1 cellular context compared by ENCODE assay signal in the genomic region with DNA sequence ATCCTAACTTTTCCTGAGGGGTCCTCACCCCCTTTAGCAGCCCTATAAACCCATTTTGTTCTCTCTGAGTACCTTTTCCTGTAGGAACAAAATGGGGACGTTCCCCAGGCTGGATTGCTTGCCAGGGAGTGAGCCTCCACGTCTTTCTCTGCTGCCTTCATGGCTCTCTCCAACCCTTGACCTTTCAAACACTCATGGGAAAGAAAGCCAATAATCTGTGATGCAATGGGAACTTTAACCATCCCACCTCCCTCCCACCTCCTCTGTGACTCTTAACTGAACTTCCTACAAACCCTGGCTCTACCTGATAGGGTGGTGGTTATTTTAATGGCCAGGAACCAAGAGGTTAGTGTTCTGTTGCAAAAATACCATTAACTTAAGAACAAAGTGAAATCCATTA.
TF ChIP-seq lines count a peak whose summit lies in the region.

No MANE protein-coding gene starts in this region.

TF ChIP-seq in HepG2, 621 proteins besides CTCF, POLR2A, EP300 and RAD21 (continued from another document and continues in another):
- TF ChIP-seq, protein P1, sequence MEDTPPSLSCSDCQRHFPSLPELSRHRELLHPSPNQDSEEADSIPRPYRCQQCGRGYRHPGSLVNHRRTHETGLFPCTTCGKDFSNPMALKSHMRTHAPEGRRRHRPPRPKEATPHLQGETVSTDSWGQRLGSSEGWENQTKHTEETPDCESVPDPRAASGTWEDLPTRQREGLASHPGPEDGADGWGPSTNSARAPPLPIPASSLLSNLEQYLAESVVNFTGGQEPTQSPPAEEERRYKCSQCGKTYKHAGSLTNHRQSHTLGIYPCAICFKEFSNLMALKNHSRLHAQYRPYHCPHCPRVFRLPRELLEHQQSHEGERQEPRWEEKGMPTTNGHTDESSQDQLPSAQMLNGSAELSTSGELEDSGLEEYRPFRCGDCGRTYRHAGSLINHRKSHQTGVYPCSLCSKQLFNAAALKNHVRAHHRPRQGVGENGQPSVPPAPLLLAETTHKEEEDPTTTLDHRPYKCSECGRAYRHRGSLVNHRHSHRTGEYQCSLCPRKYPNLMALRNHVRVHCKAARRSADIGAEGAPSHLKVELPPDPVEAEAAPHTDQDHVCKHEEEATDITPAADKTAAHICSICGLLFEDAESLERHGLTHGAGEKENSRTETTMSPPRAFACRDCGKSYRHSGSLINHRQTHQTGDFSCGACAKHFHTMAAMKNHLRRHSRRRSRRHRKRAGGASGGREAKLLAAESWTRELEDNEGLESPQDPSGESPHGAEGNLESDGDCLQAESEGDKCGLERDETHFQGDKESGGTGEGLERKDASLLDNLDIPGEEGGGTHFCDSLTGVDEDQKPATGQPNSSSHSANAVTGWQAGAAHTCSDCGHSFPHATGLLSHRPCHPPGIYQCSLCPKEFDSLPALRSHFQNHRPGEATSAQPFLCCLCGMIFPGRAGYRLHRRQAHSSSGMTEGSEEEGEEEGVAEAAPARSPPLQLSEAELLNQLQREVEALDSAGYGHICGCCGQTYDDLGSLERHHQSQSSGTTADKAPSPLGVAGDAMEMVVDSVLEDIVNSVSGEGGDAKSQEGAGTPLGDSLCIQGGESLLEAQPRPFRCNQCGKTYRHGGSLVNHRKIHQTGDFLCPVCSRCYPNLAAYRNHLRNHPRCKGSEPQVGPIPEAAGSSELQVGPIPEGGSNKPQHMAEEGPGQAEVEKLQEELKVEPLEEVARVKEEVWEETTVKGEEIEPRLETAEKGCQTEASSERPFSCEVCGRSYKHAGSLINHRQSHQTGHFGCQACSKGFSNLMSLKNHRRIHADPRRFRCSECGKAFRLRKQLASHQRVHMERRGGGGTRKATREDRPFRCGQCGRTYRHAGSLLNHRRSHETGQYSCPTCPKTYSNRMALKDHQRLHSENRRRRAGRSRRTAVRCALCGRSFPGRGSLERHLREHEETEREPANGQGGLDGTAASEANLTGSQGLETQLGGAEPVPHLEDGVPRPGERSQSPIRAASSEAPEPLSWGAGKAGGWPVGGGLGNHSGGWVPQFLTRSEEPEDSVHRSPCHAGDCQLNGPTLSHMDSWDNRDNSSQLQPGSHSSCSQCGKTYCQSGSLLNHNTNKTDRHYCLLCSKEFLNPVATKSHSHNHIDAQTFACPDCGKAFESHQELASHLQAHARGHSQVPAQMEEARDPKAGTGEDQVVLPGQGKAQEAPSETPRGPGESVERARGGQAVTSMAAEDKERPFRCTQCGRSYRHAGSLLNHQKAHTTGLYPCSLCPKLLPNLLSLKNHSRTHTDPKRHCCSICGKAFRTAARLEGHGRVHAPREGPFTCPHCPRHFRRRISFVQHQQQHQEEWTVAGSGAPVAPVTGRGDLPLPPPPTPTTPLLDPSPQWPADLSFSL (CRISPR knock-in tag; IDR thresholded peaks at IDR 0.05), result no peak
- TF ChIP-seq, protein P2, sequence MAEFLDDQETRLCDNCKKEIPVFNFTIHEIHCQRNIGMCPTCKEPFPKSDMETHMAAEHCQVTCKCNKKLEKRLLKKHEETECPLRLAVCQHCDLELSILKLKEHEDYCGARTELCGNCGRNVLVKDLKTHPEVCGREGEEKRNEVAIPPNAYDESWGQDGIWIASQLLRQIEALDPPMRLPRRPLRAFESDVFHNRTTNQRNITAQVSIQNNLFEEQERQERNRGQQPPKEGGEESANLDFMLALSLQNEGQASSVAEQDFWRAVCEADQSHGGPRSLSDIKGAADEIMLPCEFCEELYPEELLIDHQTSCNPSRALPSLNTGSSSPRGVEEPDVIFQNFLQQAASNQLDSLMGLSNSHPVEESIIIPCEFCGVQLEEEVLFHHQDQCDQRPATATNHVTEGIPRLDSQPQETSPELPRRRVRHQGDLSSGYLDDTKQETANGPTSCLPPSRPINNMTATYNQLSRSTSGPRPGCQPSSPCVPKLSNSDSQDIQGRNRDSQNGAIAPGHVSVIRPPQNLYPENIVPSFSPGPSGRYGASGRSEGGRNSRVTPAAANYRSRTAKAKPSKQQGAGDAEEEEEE (CRISPR knock-in tag; IDR thresholded peaks at IDR 0.05; ENCODE audit: borderline replicate concordance), result no peak
- TF ChIP-seq PHF21A (CRISPR knock-in tag; IDR thresholded peaks at IDR 0.05) (peak; percentile 49; the same call in 1 of the 2 replicates), MAFF (IDR thresholded peaks at IDR 0.05; ENCODE audit: low read depth, low read length) (no peak), ZNF670 (CRISPR knock-in tag; IDR thresholded peaks at IDR 0.05; ENCODE audit: borderline replicate concordance) (no peak; the same call in 1 of the 2 replicates), ZNF75D (CRISPR knock-in tag; IDR thresholded peaks at IDR 0.05; ENCODE audit: borderline replicate concordance) (no peak), ZNF564 (CRISPR knock-in tag; IDR thresholded peaks at IDR 0.05) (no peak), ZNF501 (CRISPR knock-in tag; IDR thresholded peaks at IDR 0.05) (no peak), GZF1 (CRISPR knock-in tag; IDR thresholded peaks at IDR 0.05) (0 out of 2 replicates have a peak, but pooled peaks have one; percentile 30), HNF4A (CRISPR knock-in tag; IDR thresholded peaks at IDR 0.05) (peak; percentile 94), ZNF761 (CRISPR knock-in tag; conservative IDR thresholded peaks at IDR 0.05) (no peak), ZNF251 (CRISPR knock-in tag; IDR thresholded peaks at IDR 0.05) (no peak), ZNF431 (CRISPR knock-in tag; IDR thresholded peaks at IDR 0.05; ENCODE audit: borderline replicate concordance, low read depth) (no peak), PRMT3 (CRISPR knock-in tag; IDR thresholded peaks at IDR 0.05; ENCODE audit: borderline replicate concordance, low read depth) (no peak), ZNF292 (CRISPR knock-in tag; IDR thresholded peaks at IDR 0.05; ENCODE audit: borderline replicate concordance, low read depth) (no peak), PHB2 (IDR thresholded peaks at IDR 0.05; ENCODE audit: partially characterized antibody) (no peak), RXRA (CRISPR knock-in tag; IDR thresholded peaks at IDR 0.05) (peak; percentile 62; the same call in 1 of the 2 replicates), PLRG1 (conservative IDR thresholded peaks at IDR 0.05) (no peak), MIER2 (CRISPR knock-in tag; IDR thresholded peaks at IDR 0.05) (peak; percentile 84), ZNF709 (CRISPR knock-in tag; IDR thresholded peaks at IDR 0.05) (peak; percentile 59; the same call in 1 of the 2 replicates), SPEN (CRISPR knock-in tag; IDR thresholded peaks at IDR 0.05; ENCODE audit: low read depth) (peak; percentile 78; the same call in 1 of the 2 replicates), SMARCE1 (IDR thresholded peaks at IDR 0.05; ENCODE audit: borderline replicate concordance) (no peak), ZNF644 (CRISPR knock-in tag; IDR thresholded peaks at IDR 0.05; ENCODE audit: low read depth) (peak; percentile 81; the same call in 1 of the 2 replicates), HNRNPUL1 (IDR thresholded peaks at IDR 0.05; ENCODE audit: low read depth, low read length) (no peak), ZNF12 (CRISPR knock-in tag; IDR thresholded peaks at IDR 0.05) (0 out of 2 replicates have a peak, but pooled peaks have one; percentile 24), ONECUT2 (CRISPR knock-in tag; IDR thresholded peaks at IDR 0.05) (peak; percentile 79), ZBTB20 (CRISPR knock-in tag; IDR thresholded peaks at IDR 0.05; ENCODE audit: borderline replicate concordance, low read depth) (no peak), NCOR1 (IDR thresholded peaks at IDR 0.05; ENCODE audit: borderline replicate concordance, low read length) (peak; percentile 83; the same call in 1 of the 2 replicates)
- TF ChIP-seq, protein P3, sequence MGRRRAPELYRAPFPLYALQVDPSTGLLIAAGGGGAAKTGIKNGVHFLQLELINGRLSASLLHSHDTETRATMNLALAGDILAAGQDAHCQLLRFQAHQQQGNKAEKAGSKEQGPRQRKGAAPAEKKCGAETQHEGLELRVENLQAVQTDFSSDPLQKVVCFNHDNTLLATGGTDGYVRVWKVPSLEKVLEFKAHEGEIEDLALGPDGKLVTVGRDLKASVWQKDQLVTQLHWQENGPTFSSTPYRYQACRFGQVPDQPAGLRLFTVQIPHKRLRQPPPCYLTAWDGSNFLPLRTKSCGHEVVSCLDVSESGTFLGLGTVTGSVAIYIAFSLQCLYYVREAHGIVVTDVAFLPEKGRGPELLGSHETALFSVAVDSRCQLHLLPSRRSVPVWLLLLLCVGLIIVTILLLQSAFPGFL (CRISPR knock-in tag; IDR thresholded peaks at IDR 0.05), result no peak
- TF ChIP-seq, protein P4, sequence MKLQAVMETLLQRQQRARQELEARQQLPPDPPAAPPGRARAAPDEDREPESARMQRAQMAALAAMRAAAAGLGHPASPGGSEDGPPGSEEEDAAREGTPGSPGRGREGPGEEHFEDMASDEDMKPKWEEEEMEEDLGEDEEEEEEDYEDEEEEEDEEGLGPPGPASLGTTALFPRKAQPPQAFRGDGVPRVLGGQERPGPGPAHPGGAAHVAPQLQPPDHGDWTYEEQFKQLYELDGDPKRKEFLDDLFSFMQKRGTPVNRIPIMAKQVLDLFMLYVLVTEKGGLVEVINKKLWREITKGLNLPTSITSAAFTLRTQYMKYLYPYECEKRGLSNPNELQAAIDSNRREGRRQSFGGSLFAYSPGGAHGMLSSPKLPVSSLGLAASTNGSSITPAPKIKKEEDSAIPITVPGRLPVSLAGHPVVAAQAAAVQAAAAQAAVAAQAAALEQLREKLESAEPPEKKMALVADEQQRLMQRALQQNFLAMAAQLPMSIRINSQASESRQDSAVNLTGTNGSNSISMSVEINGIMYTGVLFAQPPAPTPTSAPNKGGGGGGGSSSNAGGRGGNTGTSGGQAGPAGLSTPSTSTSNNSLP (IDR thresholded peaks at IDR 0.05; ENCODE audit: low read depth, low read length), result no peak
- TF ChIP-seq, protein P5, sequence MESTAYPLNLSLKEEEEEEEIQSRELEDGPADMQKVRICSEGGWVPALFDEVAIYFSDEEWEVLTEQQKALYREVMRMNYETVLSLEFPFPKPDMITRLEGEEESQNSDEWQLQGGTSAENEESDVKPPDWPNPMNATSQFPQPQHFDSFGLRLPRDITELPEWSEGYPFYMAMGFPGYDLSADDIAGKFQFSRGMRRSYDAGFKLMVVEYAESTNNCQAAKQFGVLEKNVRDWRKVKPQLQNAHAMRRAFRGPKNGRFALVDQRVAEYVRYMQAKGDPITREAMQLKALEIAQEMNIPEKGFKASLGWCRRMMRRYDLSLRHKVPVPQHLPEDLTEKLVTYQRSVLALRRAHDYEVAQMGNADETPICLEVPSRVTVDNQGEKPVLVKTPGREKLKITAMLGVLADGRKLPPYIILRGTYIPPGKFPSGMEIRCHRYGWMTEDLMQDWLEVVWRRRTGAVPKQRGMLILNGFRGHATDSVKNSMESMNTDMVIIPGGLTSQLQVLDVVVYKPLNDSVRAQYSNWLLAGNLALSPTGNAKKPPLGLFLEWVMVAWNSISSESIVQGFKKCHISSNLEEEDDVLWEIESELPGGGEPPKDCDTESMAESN (CRISPR knock-in tag; conservative IDR thresholded peaks at IDR 0.05), result no peak
- TF ChIP-seq, protein P6, sequence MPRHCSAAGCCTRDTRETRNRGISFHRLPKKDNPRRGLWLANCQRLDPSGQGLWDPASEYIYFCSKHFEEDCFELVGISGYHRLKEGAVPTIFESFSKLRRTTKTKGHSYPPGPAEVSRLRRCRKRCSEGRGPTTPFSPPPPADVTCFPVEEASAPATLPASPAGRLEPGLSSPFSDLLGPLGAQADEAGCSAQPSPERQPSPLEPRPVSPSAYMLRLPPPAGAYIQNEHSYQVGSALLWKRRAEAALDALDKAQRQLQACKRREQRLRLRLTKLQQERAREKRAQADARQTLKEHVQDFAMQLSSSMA (CRISPR knock-in tag; IDR thresholded peaks at IDR 0.05), result no peak
- TF ChIP-seq, protein P7, sequence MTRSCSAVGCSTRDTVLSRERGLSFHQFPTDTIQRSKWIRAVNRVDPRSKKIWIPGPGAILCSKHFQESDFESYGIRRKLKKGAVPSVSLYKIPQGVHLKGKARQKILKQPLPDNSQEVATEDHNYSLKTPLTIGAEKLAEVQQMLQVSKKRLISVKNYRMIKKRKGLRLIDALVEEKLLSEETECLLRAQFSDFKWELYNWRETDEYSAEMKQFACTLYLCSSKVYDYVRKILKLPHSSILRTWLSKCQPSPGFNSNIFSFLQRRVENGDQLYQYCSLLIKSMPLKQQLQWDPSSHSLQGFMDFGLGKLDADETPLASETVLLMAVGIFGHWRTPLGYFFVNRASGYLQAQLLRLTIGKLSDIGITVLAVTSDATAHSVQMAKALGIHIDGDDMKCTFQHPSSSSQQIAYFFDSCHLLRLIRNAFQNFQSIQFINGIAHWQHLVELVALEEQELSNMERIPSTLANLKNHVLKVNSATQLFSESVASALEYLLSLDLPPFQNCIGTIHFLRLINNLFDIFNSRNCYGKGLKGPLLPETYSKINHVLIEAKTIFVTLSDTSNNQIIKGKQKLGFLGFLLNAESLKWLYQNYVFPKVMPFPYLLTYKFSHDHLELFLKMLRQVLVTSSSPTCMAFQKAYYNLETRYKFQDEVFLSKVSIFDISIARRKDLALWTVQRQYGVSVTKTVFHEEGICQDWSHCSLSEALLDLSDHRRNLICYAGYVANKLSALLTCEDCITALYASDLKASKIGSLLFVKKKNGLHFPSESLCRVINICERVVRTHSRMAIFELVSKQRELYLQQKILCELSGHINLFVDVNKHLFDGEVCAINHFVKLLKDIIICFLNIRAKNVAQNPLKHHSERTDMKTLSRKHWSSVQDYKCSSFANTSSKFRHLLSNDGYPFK (CRISPR knock-in tag; IDR thresholded peaks at IDR 0.05; ENCODE audit: borderline replicate concordance), result no peak
- TF ChIP-seq, protein P8, sequence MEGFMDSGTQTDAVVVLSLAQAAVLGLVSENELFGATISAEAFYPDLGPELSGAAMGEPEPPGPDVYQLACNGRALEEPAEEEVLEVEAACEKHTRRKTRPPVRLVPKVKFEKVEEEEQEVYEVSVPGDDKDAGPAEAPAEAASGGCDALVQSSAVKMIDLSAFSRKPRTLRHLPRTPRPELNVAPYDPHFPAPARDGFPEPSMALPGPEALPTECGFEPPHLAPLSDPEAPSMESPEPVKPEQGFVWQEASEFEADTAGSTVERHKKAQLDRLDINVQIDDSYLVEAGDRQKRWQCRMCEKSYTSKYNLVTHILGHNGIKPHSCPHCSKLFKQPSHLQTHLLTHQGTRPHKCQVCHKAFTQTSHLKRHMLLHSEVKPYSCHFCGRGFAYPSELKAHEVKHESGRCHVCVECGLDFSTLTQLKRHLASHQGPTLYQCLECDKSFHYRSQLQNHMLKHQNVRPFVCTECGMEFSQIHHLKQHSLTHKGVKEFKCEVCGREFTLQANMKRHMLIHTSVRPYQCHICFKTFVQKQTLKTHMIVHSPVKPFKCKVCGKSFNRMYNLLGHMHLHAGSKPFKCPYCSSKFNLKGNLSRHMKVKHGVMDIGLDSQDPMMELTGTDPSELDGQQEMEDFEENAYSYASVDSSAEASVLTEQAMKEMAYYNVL (CRISPR knock-in tag; IDR thresholded peaks at IDR 0.05; ENCODE audit: borderline replicate concordance), result no peak
- TF ChIP-seq, protein P9, sequence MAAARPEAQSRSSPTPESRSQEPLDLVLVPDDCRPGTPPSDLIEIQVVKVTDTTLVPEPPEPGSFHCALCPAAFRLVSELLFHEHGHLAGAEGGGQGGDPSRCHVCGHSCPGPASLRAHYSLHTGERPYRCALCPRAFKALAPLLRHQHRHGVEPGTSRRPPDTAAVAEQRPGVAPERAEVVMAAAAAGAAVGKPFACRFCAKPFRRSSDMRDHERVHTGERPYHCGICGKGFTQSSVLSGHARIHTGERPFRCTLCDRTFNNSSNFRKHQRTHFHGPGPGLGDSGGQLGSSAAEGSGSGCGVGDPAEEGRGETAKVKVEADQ (CRISPR knock-in tag; IDR thresholded peaks at IDR 0.05; ENCODE audit: borderline replicate concordance), result no peak
- TF ChIP-seq, protein P10, sequence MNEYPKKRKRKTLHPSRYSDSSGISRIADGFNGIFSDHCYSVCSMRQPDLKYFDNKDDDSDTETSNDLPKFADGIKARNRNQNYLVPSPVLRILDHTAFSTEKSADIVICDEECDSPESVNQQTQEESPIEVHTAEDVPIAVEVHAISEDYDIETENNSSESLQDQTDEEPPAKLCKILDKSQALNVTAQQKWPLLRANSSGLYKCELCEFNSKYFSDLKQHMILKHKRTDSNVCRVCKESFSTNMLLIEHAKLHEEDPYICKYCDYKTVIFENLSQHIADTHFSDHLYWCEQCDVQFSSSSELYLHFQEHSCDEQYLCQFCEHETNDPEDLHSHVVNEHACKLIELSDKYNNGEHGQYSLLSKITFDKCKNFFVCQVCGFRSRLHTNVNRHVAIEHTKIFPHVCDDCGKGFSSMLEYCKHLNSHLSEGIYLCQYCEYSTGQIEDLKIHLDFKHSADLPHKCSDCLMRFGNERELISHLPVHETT (CRISPR knock-in tag; conservative IDR thresholded peaks at IDR 0.05), result no peak
